9 cellular contexts compared by ENCODE assay signal in the genomic region with DNA sequence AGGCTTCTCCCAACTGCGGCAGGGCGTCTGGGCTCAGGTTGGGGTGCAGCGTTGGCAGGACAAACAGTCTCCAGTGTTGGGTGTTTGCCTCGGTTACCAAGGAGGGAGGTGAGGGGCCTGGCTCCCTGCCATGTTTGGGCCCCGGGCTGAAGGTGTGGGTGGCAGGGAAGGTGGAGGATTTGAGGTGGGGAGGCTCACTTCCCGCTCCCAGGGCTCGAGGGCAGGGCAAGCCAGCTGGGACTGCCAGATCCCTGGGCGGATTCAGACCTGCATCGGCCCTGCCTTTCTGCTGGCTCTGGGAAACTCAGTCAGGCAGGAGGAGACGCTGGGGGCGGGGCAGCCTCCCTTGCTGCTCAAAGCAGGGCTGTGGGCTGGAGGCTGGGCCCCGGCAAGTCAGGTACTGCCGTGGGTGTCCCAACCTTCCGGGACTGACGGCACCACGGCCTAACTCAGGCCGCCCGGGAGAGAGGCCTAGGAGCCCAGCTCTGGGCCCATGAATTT. TPM values are rescaled to one million over a fixed set of nuclear protein-coding genes. Genes with fewer than 3 reads are reported as not detected.
DNase-seq lines count a peak whose midpoint lies in the region; ATAC-seq and TF ChIP-seq lines count a peak whose summit lies in the region.
"Had no signal": no experiment of that assay in that cellular context is flagged by ENCODE, and none has a peak within 500 bp of the region (broad histone marks: within the 10 kb centered on the region; RNA-seq: fewer than 3 reads in every experiment).

No MANE protein-coding gene starts in this region.

- no peaks in the 10 kb centered on the region for H3K36me3 ChIP-seq in stomach

- intact Hi-C loops in stomach (cut with DNase I; ENCODE audit: low total_unique reads), result loop anchor here (10.0 kb wide), 1 partner anchor 751 kb away; no protein-coding TSS in a partner anchor

- no peak for TF ChIP-seq CTCF in stomach (IDR thresholded peaks at IDR 0.05)

- TF ChIP-seq EP300 in stomach (IDR thresholded peaks at IDR 0.05), result no peak

- peaks cover 45 to 80% (median 66%) of the 10 kb centered on the region in 4 donors for H3K4me1 ChIP-seq in stomach

- no peak overlapping the region for H3K4me3 ChIP-seq in stomach

- H3K9me3 ChIP-seq in stomach, result no peaks in the 10 kb centered on the region

- 25 to 50% (median 36%) methylated on average over 7 to 18 of the region's 18 CpGs for WGBS in stomach, 5 donors

- TF ChIP-seq POLR2A in stomach (IDR thresholded peaks at IDR 0.05), result peak in 1 of 4 donors; percentile 18

- no peaks in the 10 kb centered on the region for H3K27me3 ChIP-seq in stomach

- peak overlapping the region; percentile 77 to 93 (median 88) for H3K27ac ChIP-seq in stomach

- no peak for ATAC-seq in HG03139 (IDR thresholded peaks at IDR 0.05; ENCODE audit: unreplicated experiment)

- DNase-seq in NCI-H2227 (lab: John Stamatoyannopoulos, UW; ENCODE audit: unreplicated experiment) (peak; percentile 48), glomerular visceral epithelial cell (ENCODE audit: extremely low spot score) (peak; percentile 23), stomach (peak; percentile 92), midbrain (lab: John Stamatoyannopoulos, UW) (no peak)
- DNase-seq in activated effector memory CD4-positive, alpha-beta T cell treated with anti-CD3 and anti-CD28 coated beads, Interleukin-2, amount 50 U/mL, for 16 hours, result no peak
- DNase-seq: GF-D8, RPMI8226 had no signal

RNA-seq across cellular contexts. Expression of a gene that starts 31.3 kb away (rescaled TPM):
- total RNA-seq in stomach, result 10 to 100 TPM in 2 of 5 donors, 1 to 10 TPM in 2, not detected in 1; 1.6 to 13.6 (median 8.1) TPM
- 10 to 100 TPM in 1 of 3 donors, 1 to 10 TPM in 2; 2.0 to 14.2 (median 6.0) TPM for polyA plus RNA-seq in stomach

RNA-seq across cellular contexts. Expression of a gene that starts 33.0 kb away (rescaled TPM):
- 100 to 1,000 TPM in 3 of 5 donors, 10 to 100 TPM in 2; 62.4 to 255 (median 187) TPM for total RNA-seq in stomach
- 100 to 1,000 TPM; 333 to 972 (median 834) TPM for polyA plus RNA-seq in stomach

RNA-seq across cellular contexts. Expression of a gene that starts 43.1 kb away (rescaled TPM):
- 1 to 10 TPM in 1 of 5 donors, not detected in 4; 1.1 TPM for total RNA-seq in stomach
- polyA plus RNA-seq in stomach, result 10 to 100 TPM in 1 of 3 donors, 1 to 10 TPM in 1, not detected in 1; 1.3 to 32.8 TPM
- total RNA-seq: mononuclear cell had no signal

RNA-seq across cellular contexts. Expression of a gene that starts 56.5 kb away (rescaled TPM):
- total RNA-seq in stomach, result 10 to 100 TPM in 1 of 5 donors, not detected in 4; 32.7 TPM
- polyA plus RNA-seq in stomach, result 1 to 10 TPM in 1 of 3 donors, not detected in 2; 1.3 TPM
- total RNA-seq: mononuclear cell had no signal

Comparison
In these comparisons a context has a peak if more than half of its experiments do, and no peak if none do; other contexts are left out.
1. DNase-seq: peak in NCI-H2227 (single experiment), glomerular visceral epithelial cell (single experiment) and stomach (single experiment); none in midbrain (single experiment) and activated effector memory CD4-positive, alpha-beta T cell treated with anti-CD3 and anti-CD28 coated beads, Interleukin-2, amount 50 U/mL, for 16 hours (single experiment).